Comparison of ENCODE assay signal across 22 cellular contexts in the genomic region with DNA sequence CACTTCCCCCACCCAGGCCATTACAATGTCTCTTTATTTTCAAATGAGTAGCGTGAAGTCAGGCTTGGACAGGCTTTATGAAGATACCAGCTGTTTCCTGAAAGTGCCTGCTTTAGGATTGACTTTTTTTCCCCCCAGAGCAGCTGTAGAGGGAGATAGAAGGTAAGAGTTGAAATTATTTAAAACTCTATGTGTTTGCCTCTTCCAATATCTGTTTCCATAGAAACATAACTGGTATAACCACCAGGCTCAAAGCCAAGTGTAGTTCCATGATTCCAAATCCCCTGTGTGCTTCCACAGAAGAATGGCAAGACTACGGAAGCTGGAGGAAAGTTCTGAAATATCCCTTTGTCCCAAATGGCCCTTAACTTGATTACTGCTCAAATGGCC.
A peak's percentile ranks its signal among the peaks of the same experiment; 100 is the strongest.
DNase-seq lines count a peak whose midpoint lies in the region; FAIRE-seq and TF ChIP-seq lines count a peak whose summit lies in the region.
"Had no signal": no experiment of that assay in that cellular context is flagged by ENCODE, and none has a peak within 500 bp of the region (broad histone marks: within the 10 kb centered on the region; RNA-seq: fewer than 3 reads in every experiment).

No MANE protein-coding gene starts in this region.

- H3K4me3 ChIP-seq in BLaER1 = no peak overlapping the region
- no peak overlapping the region for H3K4me3 ChIP-seq in endothelial cell of umbilical vein (replicated peaks in 1 of 3; ENCODE audit: insufficient read depth in 1 of 3, low read depth in 1 of 3, low read length in 3 of 3)
- H3K4me3 ChIP-seq in spleen = no peak overlapping the region
- H3K4me3 ChIP-seq: BLaER1 treated with 17β-estradiol and CSF1 and Interleukin-3, amounts not matched to agents 10 nM and 100 nM; GM23338; SJSA1 had no signal

- no peak for TF ChIP-seq CTCF in VCaP (conservative IDR thresholded peaks at IDR 0.05)
- TF ChIP-seq CTCF in endothelial cell of umbilical vein (IDR thresholded peaks at IDR 0.05; ENCODE audit: extremely low read depth in 1 of 2, insufficient read depth in 1 of 2, low read depth in 1 of 2, low read length in 2 of 2) = no peak
- no peak for TF ChIP-seq CTCF in spleen (IDR thresholded peaks at IDR 0.05 in 8 of 11, conservative IDR thresholded peaks at IDR 0.05 in 3 of 11)

- H4K20me1 ChIP-seq in BLaER1 (no peaks in the 10 kb centered on the region), endothelial cell of umbilical vein (replicated peaks; ENCODE audit: control insufficient read depth, extremely low read depth, insufficient read depth, low read length) (no peaks in the 10 kb centered on the region)
- H4K20me1 ChIP-seq: BLaER1 treated with 17β-estradiol and CSF1 and Interleukin-3, amounts not matched to agents 10 nM and 100 nM had no signal

- H2AFZ ChIP-seq in endothelial cell of umbilical vein (ENCODE audit: low read depth, low read length) = no peak overlapping the region
- H2AFZ ChIP-seq: GM23338 had no signal

- H3K36me3 ChIP-seq in BLaER1 (no peaks in the 10 kb centered on the region), endothelial cell of umbilical vein (ENCODE audit: control insufficient read depth in 2 of 2, extremely low read depth in 1 of 2, insufficient read depth in 2 of 2, low read length in 2 of 2) (no peaks in the 10 kb centered on the region), spleen (no peaks in the 10 kb centered on the region)
- H3K36me3 ChIP-seq: BLaER1 treated with 17β-estradiol and CSF1 and Interleukin-3, amounts not matched to agents 10 nM and 100 nM; SJSA1 had no signal

- no peak for FAIRE-seq in endothelial cell of umbilical vein (lab: Jason Lieb, UNC)
- FAIRE-seq: HepG2 had no signal

- no peak overlapping the region for H3K9ac ChIP-seq in BLaER1
- no peak overlapping the region for H3K9ac ChIP-seq in endothelial cell of umbilical vein (replicated peaks; ENCODE audit: extremely low read depth, insufficient read depth, low read length)
- H3K9ac ChIP-seq: BLaER1 treated with 17β-estradiol and CSF1 and Interleukin-3, amounts not matched to agents 10 nM and 100 nM had no signal

- CTCF ChIA-PET in endothelial cell of umbilical vein (lab: Charles Lee) = interaction anchor here (1.3 to 2.8 kb wide), 4 partner anchors 8 to 22 kb away, joined by 3 to 10 read pairs (median 4); no protein-coding TSS in a partner anchor

- no TSS peak for BruUV-seq in endothelial cell of umbilical vein (replicated peaks; lab: Mats Ljungman, UMichigan)

- DNase-seq in NCI-H1694 treated with DMSO at 0.1 percent for 48 hours (lab: John Stamatoyannopoulos, UW) = peak; percentile 92
- DNase-seq in endothelial cell of umbilical vein (ENCODE audit: low read depth, low spot score) = peak; percentile 29
- DNase-seq in T-helper 2 cell = no peak
- no peak for DNase-seq in spleen
- DNase-seq in NCI-H2081 treated with DMSO at 0.1 percent for 48 hours (lab: John Stamatoyannopoulos, UW) = no peak
- DNase-seq: CD8-positive, alpha-beta memory T cell; DMS153; H9; Kasumi-1; NCI-H1092 treated with DMSO at 0.1 percent for 48 hours; NCI-H1436; NCI-H1930; NCI-H345; NCI-H526; Right ventricle myocardium superior; RPMI8226 had no signal

- dilution Hi-C loops in endothelial cell of umbilical vein (cut with MboI; ENCODE audit: extremely low pct_ligation_motif_present, low sequenced_read_pairs) = no loop called here

- no peak overlapping the region for H3K27ac ChIP-seq in BLaER1
- H3K27ac ChIP-seq in VCaP = peak overlapping the region; percentile 89
- no peak overlapping the region for H3K27ac ChIP-seq in endothelial cell of umbilical vein (ENCODE audit: insufficient read depth, low read depth, low read length)
- no peak overlapping the region for H3K27ac ChIP-seq in spleen
- H3K27ac ChIP-seq: BLaER1 treated with 17β-estradiol and CSF1 and Interleukin-3, amounts not matched to agents 10 nM and 100 nM; SJSA1 had no signal

- no peaks in the 10 kb centered on the region for H3K79me2 ChIP-seq in endothelial cell of umbilical vein (ENCODE audit: control insufficient read depth, insufficient read depth, low read length)

- POLR2A ChIA-PET in endothelial cell of umbilical vein (lab: Charles Lee) = no interaction called here

- H3K27me3 ChIP-seq in BLaER1 (no peaks in the 10 kb centered on the region), endothelial cell of umbilical vein (ENCODE audit: control insufficient read depth in 2 of 2, insufficient read depth in 2 of 2, low read length in 2 of 2) (no peaks in the 10 kb centered on the region), spleen (replicated peaks in 1 of 7) (peaks cover 0 to 48% (median 0%) of the 10 kb centered on the region in 7 donors)
- H3K27me3 ChIP-seq: BLaER1 treated with 17β-estradiol and CSF1 and Interleukin-3, amounts not matched to agents 10 nM and 100 nM had no signal

- H3K4me1 ChIP-seq in BLaER1 (peaks cover 10% of the 10 kb centered on the region; the same call in 1 of the 2 replicates), endothelial cell of umbilical vein (ENCODE audit: control insufficient read depth, extremely low read depth, insufficient read depth, low read length) (peaks cover 21% of the 10 kb centered on the region), spleen (peaks cover 0 to 6% (median 2%) of the 10 kb centered on the region in 6 donors)
- H3K4me1 ChIP-seq: SJSA1 had no signal

- peaks cover 6% of the 10 kb centered on the region; the same call in 1 of the 2 replicates for H3K9me3 ChIP-seq in BLaER1
- no peaks in the 10 kb centered on the region for H3K9me3 ChIP-seq in endothelial cell of umbilical vein (replicated peaks; ENCODE audit: control insufficient read depth, insufficient read depth, low read length)
- H3K9me3 ChIP-seq in spleen = peaks cover 0 to 8% (median 0%) of the 10 kb centered on the region in 8 donors
- H3K9me3 ChIP-seq: SJSA1 had no signal

- 70 to 75% (median 72%) methylated on average over 2 of the region's 2 CpGs for WGBS in spleen, 5 donors

- TF ChIP-seq POLR2A in endothelial cell of umbilical vein (IDR thresholded peaks at IDR 0.05; ENCODE audit: low read depth, low read length) (no peak), spleen (IDR thresholded peaks at IDR 0.05) (no peak)

- H3K9me1 ChIP-seq in endothelial cell of umbilical vein (replicated peaks; ENCODE audit: control insufficient read depth, extremely low read depth, insufficient read depth, low read length) = no peaks in the 10 kb centered on the region

- intact Hi-C loops in endothelial cell of umbilical vein (cut with micrococcal nuclease) = no loop called here
- intact Hi-C loops in spleen (cut with DNase I; ENCODE audit: low total_unique reads) = no loop called here

- H3K4me2 ChIP-seq in BLaER1 (0 out of 2 replicates have a peak overlapping the region, but pooled peaks have one; percentile 11), endothelial cell of umbilical vein (ENCODE audit: insufficient read depth, low read length) (no peak overlapping the region)
- H3K4me2 ChIP-seq: GM23338 had no signal

TF ChIP-seq in endothelial cell of umbilical vein, 7 proteins besides CTCF, POLR2A, EP300 and RAD21:
- TF ChIP-seq FOS (IDR thresholded peaks at IDR 0.05; ENCODE audit: borderline replicate concordance, insufficient read depth, low read length) = no peak
- no peak for TF ChIP-seq JUN (IDR thresholded peaks at IDR 0.05; ENCODE audit: borderline replicate concordance, insufficient read depth, insufficient read length, low read depth)
- TF ChIP-seq GATA2 (IDR thresholded peaks at IDR 0.05; ENCODE audit: insufficient read depth, insufficient read length, low read depth, low read length) = no peak

Comparison
In these comparisons a context has a peak if more than half of its experiments do, and no peak if none do; other contexts are left out.
1. DNase-seq: peak in NCI-H1694 treated with DMSO at 0.1 percent for 48 hours (single experiment) and endothelial cell of umbilical vein (single experiment); none in T-helper 2 cell (0 of 5), spleen (single experiment) and NCI-H2081 treated with DMSO at 0.1 percent for 48 hours (single experiment).